Comparison of ENCODE assay signal across 15 cellular contexts in genomic region chr2:72954376-72955187, GRCh38. TPM values are rescaled to one million over a fixed set of nuclear protein-coding genes. Genes with fewer than 3 reads are reported as not detected.
A peak's percentile ranks its signal among the peaks of the same experiment; 100 is the strongest.
DNase-seq lines count a peak whose midpoint lies in the region; ATAC-seq and TF ChIP-seq lines count a peak whose summit lies in the region.
"Had no signal": no experiment of that assay in that cellular context is flagged by ENCODE, and none has a peak within 500 bp of the region (broad histone marks: within the 10 kb centered on the region; RNA-seq: fewer than 3 reads in every experiment).

No MANE protein-coding gene starts in this region.

- peak overlapping the region; percentile 42; the same call in 1 of the 2 replicates for H2AFZ ChIP-seq in OCI-LY7 (ENCODE audit: low read length)
- H2AFZ ChIP-seq: parathyroid adenoma had no signal

- no peaks in the 10 kb centered on the region for H3K27me3 Mint-ChIP-seq in effector memory CD8-positive, alpha-beta T cell

- no peaks in the 10 kb centered on the region for H3K36me3 ChIP-seq in OCI-LY7 (ENCODE audit: insufficient read depth, low read length)

- H3K4me3 Mint-ChIP-seq in effector memory CD8-positive, alpha-beta T cell: peak overlapping the region; percentile 93 to 95
- H3K4me3 Mint-ChIP-seq in stimulated activated effector memory CD8-positive, alpha-beta T cell treated with anti-CD3 and anti-CD28 coated beads, Interleukin-12 subunit alpha, Interleukin-12 subunit beta, amount 100 ng/mL, for 72 hours: peak overlapping the region; percentile 89

- ATAC-seq in activated naive CD4-positive, alpha-beta T cell treated with anti-CD3 and anti-CD28 coated beads, Interleukin-2, amount 50 U/mL, for 72 hours: no peak
- ATAC-seq in effector memory CD8-positive, alpha-beta T cell (replicated peaks): peak; percentile 26
- peak; percentile 38 for ATAC-seq in stimulated activated effector memory CD8-positive, alpha-beta T cell treated with anti-CD3 and anti-CD28 coated beads, Interleukin-12 subunit alpha, Interleukin-12 subunit beta, amount 100 ng/mL, for 72 hours

- BruUV-seq in OCI-LY7 (replicated peaks; lab: Mats Ljungman, UMichigan): no TSS peak

- H3K4me1 Mint-ChIP-seq in effector memory CD8-positive, alpha-beta T cell (ENCODE audit: low read depth in 2 of 2): peaks cover 36 to 40% of the 10 kb centered on the region in 2 donors
- H3K4me1 Mint-ChIP-seq in stimulated activated effector memory CD8-positive, alpha-beta T cell treated with anti-CD3 and anti-CD28 coated beads, Interleukin-12 subunit alpha, Interleukin-12 subunit beta, amount 100 ng/mL, for 72 hours: peaks cover 53% of the 10 kb centered on the region

- H4K20me1 ChIP-seq in OCI-LY7 (ENCODE audit: insufficient read depth, low read length): no peaks in the 10 kb centered on the region

- peaks cover 21% of the 10 kb centered on the region for H3K4me1 ChIP-seq in OCI-LY7 (ENCODE audit: insufficient read depth, low read length, poor library complexity, severe bottlenecking)
- H3K4me1 ChIP-seq: parathyroid adenoma had no signal

- H3K4me3 ChIP-seq in OCI-LY7 (ENCODE audit: low read depth, low read length, poor library complexity, severe bottlenecking): no peak overlapping the region

- intact Hi-C loops in OCI-LY7 (cut with micrococcal nuclease; ENCODE audit: unreplicated experiment): no loop called here

- no peak overlapping the region for H3K4me2 ChIP-seq in OCI-LY7 (ENCODE audit: low read length)

- CTCF ChIA-PET in OCI-LY7 (lab: Charles Lee; ENCODE audit: unreplicated experiment): no interaction called here

- POLR2A ChIA-PET in OCI-LY7 (lab: Charles Lee): no interaction called here

- no peak overlapping the region for H3K27ac ChIP-seq in OCI-LY7 (ENCODE audit: low read depth, low read length, poor library complexity, severe bottlenecking)
- H3K27ac ChIP-seq: epithelial cell of prostate, parathyroid adenoma, RWPE1 had no signal

- peaks cover 0 to 4% of the 10 kb centered on the region in 2 donors for H3K9me3 Mint-ChIP-seq in activated naive CD4-positive, alpha-beta T cell treated with anti-CD3 and anti-CD28 coated beads, Interleukin-2, amount 50 U/mL, for 72 hours
- H3K9me3 Mint-ChIP-seq in effector memory CD8-positive, alpha-beta T cell: no peaks in the 10 kb centered on the region
- no peaks in the 10 kb centered on the region for H3K9me3 Mint-ChIP-seq in stimulated activated effector memory CD8-positive, alpha-beta T cell treated with anti-CD3 and anti-CD28 coated beads, Interleukin-12 subunit alpha, Interleukin-12 subunit beta, amount 100 ng/mL, for 72 hours

- H3K79me2 ChIP-seq in OCI-LY7 (ENCODE audit: insufficient read depth, low read depth, low read length): no peaks in the 10 kb centered on the region
- H3K79me2 ChIP-seq: parathyroid adenoma had no signal

- no peak for DNase-seq in activated naive CD4-positive, alpha-beta T cell treated with anti-CD3 and anti-CD28 coated beads, Interleukin-2, amount 50 U/mL, for 72 hours (ENCODE audit: low spot score in 2 of 2)
- no peak for DNase-seq in activated naive CD4-positive, alpha-beta T cell treated with Interleukin-2 at 50 U/mL for 16 hours
- DNase-seq in OCI-LY7 (ENCODE audit: low spot score) (no peak), DMS153 treated with DMSO at 0.1 percent for 48 hours (lab: John Stamatoyannopoulos, UW; ENCODE audit: unreplicated experiment) (no peak), GM10266 (ENCODE audit: extremely low spot score) (no peak), SIG-M5 treated with dmso at 0.1 percent for 504 hours (lab: John Stamatoyannopoulos, UW; ENCODE audit: unreplicated experiment) (no peak)
- DNase-seq in effector memory CD8-positive, alpha-beta T cell: no peak
- DNase-seq in stimulated activated effector memory CD8-positive, alpha-beta T cell treated with anti-CD3 and anti-CD28 coated beads, Interleukin-12 subunit alpha, Interleukin-12 subunit beta, amount 100 ng/mL, for 72 hours (ENCODE audit: low spot score in 2 of 2): no peak
- DNase-seq: DND-41, NCI-H2029 treated with DMSO at 0.1 percent for 48 hours, NCI-H748 treated with DMSO at 0.1 percent for 48 hours had no signal

- no peaks in the 10 kb centered on the region for H3K9me3 ChIP-seq in OCI-LY7 (ENCODE audit: low read length)

- TF ChIP-seq CTCF in OCI-LY7 (conservative IDR thresholded peaks at IDR 0.05; ENCODE audit: low read length): no peak
- TF ChIP-seq CTCF in GM10266 (IDR thresholded peaks at IDR 0.05; ENCODE audit: control insufficient read depth, insufficient read depth, low read depth, missing control alignments): no peak

- H3K27ac Mint-ChIP-seq in activated naive CD4-positive, alpha-beta T cell treated with anti-CD3 and anti-CD28 coated beads, Interleukin-2, amount 50 U/mL, for 72 hours: peak overlapping the region; percentile 14 to 44
- peak overlapping the region; percentile 97 to 98 for H3K27ac Mint-ChIP-seq in effector memory CD8-positive, alpha-beta T cell
- peak overlapping the region; percentile 98 for H3K27ac Mint-ChIP-seq in stimulated activated effector memory CD8-positive, alpha-beta T cell treated with anti-CD3 and anti-CD28 coated beads, Interleukin-12 subunit alpha, Interleukin-12 subunit beta, amount 100 ng/mL, for 72 hours

- no peaks in the 10 kb centered on the region for H3K36me3 Mint-ChIP-seq in activated naive CD4-positive, alpha-beta T cell treated with anti-CD3 and anti-CD28 coated beads, Interleukin-2, amount 50 U/mL, for 72 hours
- peaks cover 3% of the 10 kb centered on the region for H3K36me3 Mint-ChIP-seq in effector memory CD8-positive, alpha-beta T cell (ENCODE audit: insufficient read depth)
- H3K36me3 Mint-ChIP-seq in stimulated activated effector memory CD8-positive, alpha-beta T cell treated with anti-CD3 and anti-CD28 coated beads, Interleukin-12 subunit alpha, Interleukin-12 subunit beta, amount 100 ng/mL, for 72 hours: no peaks in the 10 kb centered on the region

- H3K9me2 ChIP-seq in OCI-LY7 (ENCODE audit: insufficient read depth, low read length): no peaks in the 10 kb centered on the region

RNA-seq across cellular contexts. Expression of gene EMX1, which starts 37.3 kb away (rescaled TPM):
- not detected for total RNA-seq in activated naive CD4-positive, alpha-beta T cell treated with anti-CD3 and anti-CD28 coated beads, Interleukin-2, amount 50 U/mL, for 72 hours
- total RNA-seq in OCI-LY7 (2014; rRNA removed; shearing (Covaris generic)): not detected in 2 replicates
- total RNA-seq in OCI-LY7 (2022): not detected in 2 replicates
- total RNA-seq: glomerular endothelial cell had no signal

Comparison
In these comparisons a context has a peak if more than half of its experiments do, and no peak if none do; other contexts are left out.
1. ATAC-seq: peak in effector memory CD8-positive, alpha-beta T cell (single experiment) and stimulated activated effector memory CD8-positive, alpha-beta T cell treated with anti-CD3 and anti-CD28 coated beads, Interleukin-12 subunit alpha, Interleukin-12 subunit beta, amount 100 ng/mL, for 72 hours (single experiment); none in activated naive CD4-positive, alpha-beta T cell treated with anti-CD3 and anti-CD28 coated beads, Interleukin-2, amount 50 U/mL, for 72 hours (0 of 2).
2. H3K27ac Mint-ChIP-seq: peak in every context shown above with its lines; median percentile 98 in stimulated activated effector memory CD8-positive, alpha-beta T cell treated with anti-CD3 and anti-CD28 coated beads, Interleukin-12 subunit alpha, Interleukin-12 subunit beta, amount 100 ng/mL, for 72 hours; 98 in effector memory CD8-positive, alpha-beta T cell; 29 in activated naive CD4-positive, alpha-beta T cell treated with anti-CD3 and anti-CD28 coated beads, Interleukin-2, amount 50 U/mL, for 72 hours.